ENCODE assay signal across 22 cellular contexts in the genomic region with DNA sequence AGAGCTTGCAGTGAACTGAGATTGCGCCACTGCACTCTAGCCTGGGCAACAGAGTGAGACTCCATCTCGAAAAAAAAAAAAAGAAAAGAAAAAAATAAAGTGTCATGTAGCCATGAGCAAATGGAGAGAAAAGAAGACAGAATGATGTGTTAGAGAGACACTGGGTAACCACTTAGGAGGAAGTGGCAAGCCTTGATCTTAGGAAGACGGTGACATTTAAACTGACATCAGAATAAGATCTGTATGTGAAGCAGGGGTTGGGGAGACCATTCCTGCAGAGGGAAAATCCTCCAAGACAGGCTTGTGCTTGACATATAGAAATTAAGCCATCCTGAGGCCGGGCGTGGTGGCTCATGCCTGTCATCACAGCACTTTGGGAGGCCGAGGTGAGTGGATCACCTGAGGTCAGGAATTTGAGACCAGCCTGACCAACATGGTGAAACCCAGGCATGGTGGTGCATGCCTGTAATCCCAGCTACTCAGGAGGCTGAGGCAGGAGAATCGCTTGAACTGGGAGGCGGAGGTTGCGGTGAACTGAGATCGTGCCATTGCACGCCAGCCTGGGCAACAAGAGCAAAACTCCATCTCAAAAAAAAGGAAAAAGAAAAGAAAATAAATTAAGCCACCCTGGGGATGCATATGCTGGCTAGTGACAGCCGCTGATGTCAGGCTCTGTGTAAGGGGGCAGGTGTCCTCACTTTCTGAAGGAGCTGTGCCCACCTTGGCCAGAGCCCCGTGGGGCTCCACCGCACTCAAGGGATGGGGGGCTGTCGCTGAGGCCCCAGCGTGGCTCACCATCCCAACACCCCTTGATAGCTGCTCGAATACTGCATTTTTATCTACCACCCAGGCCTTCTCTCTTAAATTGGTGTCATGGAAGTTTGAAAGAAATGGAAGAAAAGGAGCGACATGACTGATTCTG. TPM values are rescaled to one million over a fixed set of nuclear protein-coding genes. Genes with fewer than 3 reads are reported as not detected.
DNase-seq lines count a peak whose midpoint lies in the region; ATAC-seq and TF ChIP-seq lines count a peak whose summit lies in the region.
"Had no signal": no experiment of that assay in that cellular context is flagged by ENCODE, and none has a peak within 500 bp of the region (broad histone marks: within the 10 kb centered on the region; RNA-seq: fewer than 3 reads in every experiment).

No MANE protein-coding gene starts in this region.

- intact Hi-C loops in adrenal gland (cut with DNase I) = no loop called here

- no peak overlapping the region for H3K4me3 Mint-ChIP-seq in activated naive CD4-positive, alpha-beta T cell treated with anti-CD3 and anti-CD28 coated beads, Interleukin-2, amount 50 U/mL, for 24 hours
- H3K4me3 Mint-ChIP-seq in activated naive CD4-positive, alpha-beta T cell treated with anti-CD3 and anti-CD28 coated beads, Interleukin-2, amount 10 ng/mL, durations not matched to agents 7 days and 5 days = no peak overlapping the region
- no peak overlapping the region for H3K4me3 Mint-ChIP-seq in stimulated activated naive B cell treated with anti-CD40 and anti-IgM and Interleukin-4, amounts not matched to agents 10 μg/mL and 1 μg/mL and 100 μg/mL, for 72 hours
- H3K4me3 Mint-ChIP-seq: IgD-negative memory B cell had no signal

- peaks cover 50 to 58% of the 10 kb centered on the region in 2 donors for H3K4me1 ChIP-seq in adrenal gland (replicated peaks in 1 of 2)
- H3K4me1 ChIP-seq: left lung, pancreas, sigmoid colon had no signal

- no peaks in the 10 kb centered on the region for H3K9me3 Mint-ChIP-seq in activated naive CD4-positive, alpha-beta T cell treated with anti-CD3 and anti-CD28 coated beads, Interleukin-2, amount 50 U/mL, for 24 hours
- no peaks in the 10 kb centered on the region for H3K9me3 Mint-ChIP-seq in activated naive CD4-positive, alpha-beta T cell treated with anti-CD3 and anti-CD28 coated beads, Interleukin-2, amount 10 ng/mL, durations not matched to agents 7 days and 5 days
- H3K9me3 Mint-ChIP-seq in stimulated activated naive B cell treated with anti-CD40 and anti-IgM and Interleukin-4, amounts not matched to agents 10 μg/mL and 1 μg/mL and 100 μg/mL, for 72 hours = peaks cover 0 to 4% of the 10 kb centered on the region in 2 donors
- H3K9me3 Mint-ChIP-seq: IgD-negative memory B cell had no signal

- POLR2A ChIA-PET in RWPE1 (lab: Yijun Ruan, JAX; ENCODE audit: low non-redundant PET) = no interaction called here

- DNase-seq in activated naive CD4-positive, alpha-beta T cell treated with anti-CD3 and anti-CD28 coated beads, Interleukin-2, amount 10 ng/mL, durations not matched to agents 7 days and 5 days = no peak
- no peak for DNase-seq in RWPE1 (ENCODE audit: low spot score)
- DNase-seq in adrenal gland = peak in 3 of 7 donors; percentile 12 to 48 (median 20)
- no peak for DNase-seq in stimulated activated naive B cell treated with anti-CD40 and anti-IgM and Interleukin-4, amounts not matched to agents 10 μg/mL and 1 μg/mL and 100 μg/mL, for 72 hours
- DNase-seq in stimulated activated CD4-positive, alpha-beta T cell treated with anti-CD3 and anti-CD28 coated beads, Interleukin-4, amount 100 ng/mL, for 4 hours = no peak
- DNase-seq: activated CD4-positive, alpha-beta T cell treated with anti-CD3 and anti-CD28 coated beads for 1 hour; activated T-cell treated with anti-CD3 and anti-CD28 coated beads, Interleukin-2, amount 50 U/mL, for 48 hours; amygdala; effector CD8-positive, alpha-beta T cell; glutamatergic neuron; H7; left lung; NCI-H2081 treated with DMSO at 0.1 percent for 48 hours; NCI-H524; SIG-M5; sigmoid colon had no signal

- TF ChIP-seq CTCF in RWPE1 (conservative IDR thresholded peaks at IDR 0.05; ENCODE audit: low read depth) (no peak), adrenal gland (IDR thresholded peaks at IDR 0.05) (no peak)

- CTCF ChIA-PET in activated naive CD4-positive, alpha-beta T cell treated with anti-CD3 and anti-CD28 coated beads, Interleukin-2, amount 10 ng/mL, durations not matched to agents 7 days and 5 days (lab: Charles Lee) = interaction anchor here (0.6 to 1.6 kb wide), 2 partner anchors 15 to 318 kb away, joined by 3 to 6 read pairs; no protein-coding TSS in a partner anchor
- CTCF ChIA-PET in RWPE1 (lab: Yijun Ruan, JAX) = no interaction called here

- no peaks in the 10 kb centered on the region for H3K9me3 ChIP-seq in adrenal gland (replicated peaks in 1 of 3)
- H3K9me3 ChIP-seq: left lung, pancreas, sigmoid colon, vagina had no signal

- H3K27ac ChIP-seq in RWPE1 (peak overlapping the region; percentile 27), adrenal gland (peak overlapping the region; percentile 89 to 96 (median 94))
- H3K27ac ChIP-seq: pancreas, sigmoid colon had no signal

- no peaks in the 10 kb centered on the region for H3K27me3 ChIP-seq in adrenal gland
- H3K27me3 ChIP-seq: left lung, pancreas, sigmoid colon, vagina had no signal

- H3K4me1 Mint-ChIP-seq in activated naive CD4-positive, alpha-beta T cell treated with anti-CD3 and anti-CD28 coated beads, Interleukin-2, amount 50 U/mL, for 24 hours = peaks cover 17% of the 10 kb centered on the region
- peaks cover 17% of the 10 kb centered on the region for H3K4me1 Mint-ChIP-seq in activated naive CD4-positive, alpha-beta T cell treated with anti-CD3 and anti-CD28 coated beads, Interleukin-2, amount 10 ng/mL, durations not matched to agents 7 days and 5 days
- H3K4me1 Mint-ChIP-seq in stimulated activated naive B cell treated with anti-CD40 and anti-IgM and Interleukin-4, amounts not matched to agents 10 μg/mL and 1 μg/mL and 100 μg/mL, for 72 hours = peaks cover 4 to 11% of the 10 kb centered on the region in 2 donors

- TF ChIP-seq POLR2A in adrenal gland (IDR thresholded peaks at IDR 0.05) = no peak

- no peaks in the 10 kb centered on the region for H3K36me3 ChIP-seq in adrenal gland (replicated peaks in 1 of 2)
- H3K36me3 ChIP-seq: left lung, pancreas, sigmoid colon, vagina had no signal

- no peaks in the 10 kb centered on the region for H3K27me3 Mint-ChIP-seq in activated naive CD4-positive, alpha-beta T cell treated with anti-CD3 and anti-CD28 coated beads, Interleukin-2, amount 50 U/mL, for 24 hours
- peaks cover 10% of the 10 kb centered on the region for H3K27me3 Mint-ChIP-seq in activated naive CD4-positive, alpha-beta T cell treated with anti-CD3 and anti-CD28 coated beads, Interleukin-2, amount 10 ng/mL, durations not matched to agents 7 days and 5 days
- peaks cover 3 to 5% of the 10 kb centered on the region in 2 donors for H3K27me3 Mint-ChIP-seq in stimulated activated naive B cell treated with anti-CD40 and anti-IgM and Interleukin-4, amounts not matched to agents 10 μg/mL and 1 μg/mL and 100 μg/mL, for 72 hours
- H3K27me3 Mint-ChIP-seq: IgD-negative memory B cell had no signal

- peak; percentile 45 to 62 for ATAC-seq in stimulated activated naive B cell treated with anti-CD40 and anti-IgM and Interleukin-4, amounts not matched to agents 10 μg/mL and 1 μg/mL and 100 μg/mL, for 72 hours (replicated peaks)
- ATAC-seq in GM21360 (IDR thresholded peaks at IDR 0.05; ENCODE audit: unreplicated experiment) = no peak
- ATAC-seq in GM21367 (IDR thresholded peaks at IDR 0.05; ENCODE audit: unreplicated experiment) = no peak
- ATAC-seq: left lung, pancreas had no signal

- 78 to 86% (median 83%) methylated on average over 18 of the region's 18 CpGs for WGBS in adrenal gland, 4 donors

- no peak overlapping the region for H3K4me3 ChIP-seq in adrenal gland
- H3K4me3 ChIP-seq: left lung, pancreas, sigmoid colon, vagina had no signal

- no peaks in the 10 kb centered on the region for H3K36me3 Mint-ChIP-seq in activated naive CD4-positive, alpha-beta T cell treated with anti-CD3 and anti-CD28 coated beads, Interleukin-2, amount 50 U/mL, for 24 hours
- no peaks in the 10 kb centered on the region for H3K36me3 Mint-ChIP-seq in activated naive CD4-positive, alpha-beta T cell treated with anti-CD3 and anti-CD28 coated beads, Interleukin-2, amount 10 ng/mL, durations not matched to agents 7 days and 5 days
- H3K36me3 Mint-ChIP-seq in stimulated activated naive B cell treated with anti-CD40 and anti-IgM and Interleukin-4, amounts not matched to agents 10 μg/mL and 1 μg/mL and 100 μg/mL, for 72 hours = no peaks in the 10 kb centered on the region

- peak overlapping the region; percentile 14 for H3K27ac Mint-ChIP-seq in activated naive CD4-positive, alpha-beta T cell treated with anti-CD3 and anti-CD28 coated beads, Interleukin-2, amount 50 U/mL, for 24 hours
- H3K27ac Mint-ChIP-seq in activated naive CD4-positive, alpha-beta T cell treated with anti-CD3 and anti-CD28 coated beads, Interleukin-2, amount 10 ng/mL, durations not matched to agents 7 days and 5 days = no peak overlapping the region
- H3K27ac Mint-ChIP-seq in stimulated activated naive B cell treated with anti-CD40 and anti-IgM and Interleukin-4, amounts not matched to agents 10 μg/mL and 1 μg/mL and 100 μg/mL, for 72 hours = peak overlapping the region; percentile 28
- H3K27ac Mint-ChIP-seq: IgD-negative memory B cell had no signal

RNA-seq across cellular contexts. Expression of a gene that starts 13.1 kb away (rescaled TPM):
- 100 to 1,000 TPM; 153 to 763 (median 380) TPM for total RNA-seq in adrenal gland
- polyA plus RNA-seq in adrenal gland = 1,000 to 10,000 TPM in 1 of 3 donors, 100 to 1,000 TPM in 2; 247 to 1,039 (median 489) TPM

RNA-seq across cellular contexts. Expression of a gene that starts 25.5 kb away (rescaled TPM):
- total RNA-seq in adrenal gland = 10 to 100 TPM; 14.8 to 38.0 (median 27.7) TPM
- 10 to 100 TPM; 11.1 to 50.1 (median 12.4) TPM for polyA plus RNA-seq in adrenal gland

RNA-seq across cellular contexts. Expression of a gene that starts 59.7 kb away (rescaled TPM):
- under 1 TPM in 4 of 8 donors, not detected in 4; 0.28 to 0.56 (median 0.44) TPM for total RNA-seq in adrenal gland
- polyA plus RNA-seq in adrenal gland = 1 to 10 TPM in 1 of 3 donors, under 1 TPM in 1, not detected in 1; 0.22 to 2.5 TPM
- total RNA-seq: H7, sigmoid colon, vagina had no signal
- polyA plus RNA-seq: IgD-negative memory B cell had no signal

Comparison
In these comparisons a context has a peak if more than half of its experiments do, and no peak if none do; other contexts are left out.
1. ATAC-seq: peak in stimulated activated naive B cell treated with anti-CD40 and anti-IgM and Interleukin-4, amounts not matched to agents 10 μg/mL and 1 μg/mL and 100 μg/mL, for 72 hours (2 of 2); none in GM21360 (single experiment) and GM21367 (single experiment).